In genomic region chr5:132238169-132238744, GRCh38 we compare ENCODE assay signal across 8 cellular contexts. TPM values are rescaled to one million over a fixed set of nuclear protein-coding genes. Genes with fewer than 3 reads are reported as not detected.
DNase-seq lines count a peak whose midpoint lies in the region; ATAC-seq lines count a peak whose summit lies in the region.

No MANE protein-coding gene starts in this region.

- no peaks in the 10 kb centered on the region for H3K36me3 Mint-ChIP-seq in central memory CD8-positive, alpha-beta T cell (ENCODE audit: insufficient read depth)

- H3K27ac Mint-ChIP-seq in central memory CD8-positive, alpha-beta T cell (ENCODE audit: low read depth) = no peak overlapping the region

- H3K4me1 Mint-ChIP-seq in central memory CD8-positive, alpha-beta T cell = no peaks in the 10 kb centered on the region

- in situ Hi-C loops in G401 (cut with HindIII; ENCODE audit: low sequenced_read_pairs) = no loop called here

- no peaks in the 10 kb centered on the region for H3K9me3 Mint-ChIP-seq in central memory CD8-positive, alpha-beta T cell

- peaks cover 13% of the 10 kb centered on the region for H3K27me3 Mint-ChIP-seq in central memory CD8-positive, alpha-beta T cell

- peak; percentile 56 for ATAC-seq in central memory CD8-positive, alpha-beta T cell (replicated peaks; ENCODE audit: extremely low read depth, poor library complexity, severe bottlenecking)
- no peak for ATAC-seq in HG03025 (IDR thresholded peaks at IDR 0.05; ENCODE audit: low FRiP score, unreplicated experiment)

- H3K4me3 Mint-ChIP-seq in central memory CD8-positive, alpha-beta T cell = no peak overlapping the region

- DNase-seq in G401 (ENCODE audit: low spot score) = peak; percentile 78
- DNase-seq in HCEC 1CT = peak; percentile 55
- peak; percentile 22 for DNase-seq in NCI-H2029 (lab: John Stamatoyannopoulos, UW)
- DNase-seq in activated CD4-positive, alpha-beta T cell treated with anti-CD3 and anti-CD28 coated beads for 24 hours (ENCODE audit: low read depth in 2 of 2) = peak; percentile 74 to 77
- peak; percentile 56 to 63 for DNase-seq in central memory CD8-positive, alpha-beta T cell (ENCODE audit: low spot score in 2 of 2)
- peak; percentile 70 to 77 for DNase-seq in lung microvascular endothelial cell (ENCODE audit: low read depth in 2 of 2)
- DNase-seq in stimulated activated CD8-positive, alpha-beta memory T cell treated with anti-CD3 and anti-CD28 coated beads, Interleukin-15, amount 100 ng/mL, for 48 hours (ENCODE audit: low read depth in 2 of 2) = peak; percentile 61 to 67

RNA-seq across cellular contexts. Expression of gene P4HA2, which starts 10.6 kb away (rescaled TPM):
- 24.7 and 26.2 TPM in 2 replicates for total RNA-seq in G401 (2014; rRNA removed; shearing (Covaris generic))
- total RNA-seq in lung microvascular endothelial cell = 35.1 and 36.8 TPM in 2 replicates

RNA-seq across cellular contexts. Expression of gene PDLIM4, which starts 19.2 kb away (rescaled TPM):
- total RNA-seq in G401 (2014; rRNA removed; shearing (Covaris generic)) = not detected in 2 replicates
- total RNA-seq in lung microvascular endothelial cell = 18.3 and 24.6 TPM in 2 replicates

RNA-seq across cellular contexts. Expression of gene SLC22A4, which starts 55.9 kb away (rescaled TPM):
- 0.31 TPM in 1 of 2 replicates, not detected in the other for total RNA-seq in G401 (2014; rRNA removed; shearing (Covaris generic))
- total RNA-seq in lung microvascular endothelial cell = 2.4 and 4.4 TPM in 2 replicates

Comparison
In these comparisons a context has a peak if more than half of its experiments do, and no peak if none do; other contexts are left out.
1. DNase-seq: peak in every context shown above with its lines; median percentile 78 in G401; 76 in activated CD4-positive, alpha-beta T cell treated with anti-CD3 and anti-CD28 coated beads for 24 hours; 74 in lung microvascular endothelial cell; 64 in stimulated activated CD8-positive, alpha-beta memory T cell treated with anti-CD3 and anti-CD28 coated beads, Interleukin-15, amount 100 ng/mL, for 48 hours; 60 in central memory CD8-positive, alpha-beta T cell; 55 in HCEC 1CT; 22 in NCI-H2029.
2. RNA of gene PDLIM4, which starts 19.2 kb away (total RNA-seq): 18.3 to 24.6 TPM in lung microvascular endothelial cell; not detected in G401; every median in the first group is over 10 times any median in the second.